20 cellular contexts compared by ENCODE assay signal in genomic region chr2:16149349-16150243, GRCh38.
A peak's percentile ranks its signal among the peaks of the same experiment; 100 is the strongest.
DNase-seq lines count a peak whose midpoint lies in the region; ATAC-seq and TF ChIP-seq lines count a peak whose summit lies in the region.
"Had no signal": no experiment of that assay in that cellular context is flagged by ENCODE, and none has a peak within 500 bp of the region (broad histone marks: within the 10 kb centered on the region; RNA-seq: fewer than 3 reads in every experiment).

No MANE protein-coding gene starts in this region.

- no peak for TF ChIP-seq CTCF in neural progenitor cell (IDR thresholded peaks at IDR 0.05)

- ATAC-seq in HG02884 (IDR thresholded peaks at IDR 0.05; ENCODE audit: unreplicated experiment), result no peak
- no peak for ATAC-seq in HG03460 (IDR thresholded peaks at IDR 0.05; ENCODE audit: unreplicated experiment)
- ATAC-seq: GM12878 had no signal

- no peak overlapping the region for H3K27ac Mint-ChIP-seq in activated CD4-positive, alpha-beta memory T cell treated with anti-CD3 and anti-CD28 coated beads, Interleukin-2, amount 10 ng/mL, durations not matched to agents 7 days and 5 days
- H3K27ac Mint-ChIP-seq in activated CD4-positive, alpha-beta memory T cell treated with anti-CD3 and anti-CD28 coated beads for 36 hours, result no peak overlapping the region
- H3K27ac Mint-ChIP-seq in neural progenitor cell, result peak overlapping the region; percentile 23
- H3K27ac Mint-ChIP-seq: CD14-positive monocyte had no signal

- H3K9me3 ChIP-seq in neural progenitor cell (ENCODE audit: low read depth), result no peaks in the 10 kb centered on the region
- H3K9me3 ChIP-seq: Caco-2, HAP-1 had no signal

- H4K20me1 ChIP-seq in neural progenitor cell (ENCODE audit: low read depth), result no peaks in the 10 kb centered on the region

- no peaks in the 10 kb centered on the region for H3K27me3 ChIP-seq in neural progenitor cell

- H3K4me1 ChIP-seq in neural progenitor cell, result no peaks in the 10 kb centered on the region
- H3K4me1 ChIP-seq: Caco-2, HAP-1 had no signal

- no peak overlapping the region for H3K27ac ChIP-seq in neural progenitor cell
- H3K27ac ChIP-seq: RWPE1 had no signal

- peak; percentile 22 for DNase-seq in activated CD4-positive, alpha-beta memory T cell treated with anti-CD3 and anti-CD28 coated beads, Interleukin-2, amount 10 ng/mL, durations not matched to agents 7 days and 5 days
- DNase-seq in activated CD4-positive, alpha-beta memory T cell treated with anti-CD3 and anti-CD28 coated beads for 36 hours, result no peak
- peak; percentile 2 for DNase-seq in ELF-1 (ENCODE audit: low read depth, low spot score)
- DNase-seq in ecto neural progenitor cell (ENCODE audit: low spot score), result peak; percentile 25
- DNase-seq in neural progenitor cell (ENCODE audit: low spot score), result no peak
- DNase-seq in NCI-H2196 (lab: John Stamatoyannopoulos, UW; ENCODE audit: unreplicated experiment), result no peak
- DNase-seq: Caco-2; MV-4-11; NCI-H1417 treated with DMSO at 0.1 percent for 48 hours; NCI-H2029 treated with DMSO at 0.1 percent for 48 hours; NCI-H226; NCI-H526 treated with DMSO at 0.1 percent for 48 hours; NK-92 treated with Interleukin-12 subunit alpha and Interleukin-12 subunit beta, amount 100 ng/mL, for 24 hours; OCI-M1 had no signal

- POLR2A ChIA-PET in activated CD4-positive, alpha-beta memory T cell treated with anti-CD3 and anti-CD28 coated beads, Interleukin-2, amount 10 ng/mL, durations not matched to agents 7 days and 5 days (lab: Charles Lee), result interaction anchor here (0.7 kb wide), 1 partner anchor 9 kb away, joined by 3 read pairs; no protein-coding TSS in a partner anchor
- POLR2A ChIA-PET in activated CD4-positive, alpha-beta memory T cell treated with anti-CD3 and anti-CD28 coated beads for 36 hours (lab: Charles Lee), result no interaction called here

- no peak overlapping the region for H3K4me3 Mint-ChIP-seq in activated CD4-positive, alpha-beta memory T cell treated with anti-CD3 and anti-CD28 coated beads, Interleukin-2, amount 10 ng/mL, durations not matched to agents 7 days and 5 days
- H3K4me3 Mint-ChIP-seq in activated CD4-positive, alpha-beta memory T cell treated with anti-CD3 and anti-CD28 coated beads for 36 hours, result no peak overlapping the region
- no peak overlapping the region for H3K4me3 Mint-ChIP-seq in neural progenitor cell
- H3K4me3 Mint-ChIP-seq: CD14-positive monocyte had no signal

- H3K4me2 ChIP-seq in neural progenitor cell, result no peak overlapping the region

- H3F3A ChIP-seq in neural progenitor cell (ENCODE audit: low read depth), result peaks cover 29% of the 10 kb centered on the region

- H3K36me3 Mint-ChIP-seq in activated CD4-positive, alpha-beta memory T cell treated with anti-CD3 and anti-CD28 coated beads, Interleukin-2, amount 10 ng/mL, durations not matched to agents 7 days and 5 days (ENCODE audit: low read depth), result no peaks in the 10 kb centered on the region
- H3K36me3 Mint-ChIP-seq in activated CD4-positive, alpha-beta memory T cell treated with anti-CD3 and anti-CD28 coated beads for 36 hours, result no peaks in the 10 kb centered on the region
- H3K36me3 Mint-ChIP-seq in neural progenitor cell, result no peaks in the 10 kb centered on the region
- H3K36me3 Mint-ChIP-seq: CD14-positive monocyte had no signal

- no peaks in the 10 kb centered on the region for H3K27me3 Mint-ChIP-seq in activated CD4-positive, alpha-beta memory T cell treated with anti-CD3 and anti-CD28 coated beads, Interleukin-2, amount 10 ng/mL, durations not matched to agents 7 days and 5 days
- H3K27me3 Mint-ChIP-seq in activated CD4-positive, alpha-beta memory T cell treated with anti-CD3 and anti-CD28 coated beads for 36 hours, result no peaks in the 10 kb centered on the region
- peaks cover 3% of the 10 kb centered on the region for H3K27me3 Mint-ChIP-seq in neural progenitor cell (ENCODE audit: insufficient read depth, low read depth)

- H3K79me2 ChIP-seq in neural progenitor cell (ENCODE audit: low read depth), result no peaks in the 10 kb centered on the region

- intact Hi-C loops in activated CD4-positive, alpha-beta memory T cell treated with anti-CD3 and anti-CD28 coated beads for 36 hours (cut with micrococcal nuclease), result no loop called here

- no peaks in the 10 kb centered on the region for H3K4me1 Mint-ChIP-seq in activated CD4-positive, alpha-beta memory T cell treated with anti-CD3 and anti-CD28 coated beads, Interleukin-2, amount 10 ng/mL, durations not matched to agents 7 days and 5 days
- H3K4me1 Mint-ChIP-seq in activated CD4-positive, alpha-beta memory T cell treated with anti-CD3 and anti-CD28 coated beads for 36 hours (ENCODE audit: low read depth), result no peaks in the 10 kb centered on the region
- H3K4me1 Mint-ChIP-seq in neural progenitor cell, result peaks cover 2% of the 10 kb centered on the region
- H3K4me1 Mint-ChIP-seq: CD14-positive monocyte had no signal

- H3K9me3 Mint-ChIP-seq in activated CD4-positive, alpha-beta memory T cell treated with anti-CD3 and anti-CD28 coated beads, Interleukin-2, amount 10 ng/mL, durations not matched to agents 7 days and 5 days, result no peaks in the 10 kb centered on the region
- H3K9me3 Mint-ChIP-seq in activated CD4-positive, alpha-beta memory T cell treated with anti-CD3 and anti-CD28 coated beads for 36 hours, result no peaks in the 10 kb centered on the region
- peaks cover 9% of the 10 kb centered on the region for H3K9me3 Mint-ChIP-seq in neural progenitor cell

- no peaks in the 10 kb centered on the region for H3K36me3 ChIP-seq in neural progenitor cell
- H3K36me3 ChIP-seq: HAP-1 had no signal

- H3K9ac ChIP-seq in neural progenitor cell, result no peak overlapping the region

- CTCF ChIA-PET in activated CD4-positive, alpha-beta memory T cell treated with anti-CD3 and anti-CD28 coated beads, Interleukin-2, amount 10 ng/mL, durations not matched to agents 7 days and 5 days (lab: Charles Lee), result interaction anchor here (0.9 to 1.2 kb wide), 3 partner anchors 12 to 607 kb away, joined by 3 read pairs; no protein-coding TSS in a partner anchor
- CTCF ChIA-PET in activated CD4-positive, alpha-beta memory T cell treated with anti-CD3 and anti-CD28 coated beads for 36 hours (lab: Charles Lee), result no interaction called here

- H3K4me3 ChIP-seq in neural progenitor cell, result no peak overlapping the region
- H3K4me3 ChIP-seq: GM12878, HAP-1 had no signal

- no peak overlapping the region for H2AFZ ChIP-seq in neural progenitor cell (replicated peaks)

Comparison
In these comparisons a context has a peak if more than half of its experiments do, and no peak if none do; other contexts are left out.
1. DNase-seq: peak in activated CD4-positive, alpha-beta memory T cell treated with anti-CD3 and anti-CD28 coated beads, Interleukin-2, amount 10 ng/mL, durations not matched to agents 7 days and 5 days (single experiment), ELF-1 (single experiment) and ecto neural progenitor cell (single experiment); none in activated CD4-positive, alpha-beta memory T cell treated with anti-CD3 and anti-CD28 coated beads for 36 hours (single experiment), neural progenitor cell (single experiment) and NCI-H2196 (single experiment).